14 cellular contexts compared by ENCODE assay signal in the genomic region with DNA sequence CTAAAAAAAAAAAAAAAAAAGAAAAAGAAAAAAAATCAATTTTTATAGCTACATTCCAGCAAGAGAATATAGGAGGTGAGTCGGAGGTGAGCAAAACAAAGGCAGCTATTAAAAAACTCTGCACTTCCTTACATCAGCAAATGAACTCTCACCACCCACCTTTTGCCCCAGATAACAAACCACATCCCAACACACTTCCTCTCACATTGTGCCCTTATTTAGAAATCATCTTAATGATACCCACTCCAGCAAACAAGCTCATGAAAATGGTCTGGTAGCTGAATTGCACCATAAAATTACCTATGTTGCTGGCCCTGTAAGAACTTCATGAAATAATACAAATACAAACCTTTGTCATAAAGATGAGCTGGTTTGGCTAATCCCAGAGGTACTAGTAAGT.
DNase-seq lines count a peak whose midpoint lies in the region; ATAC-seq and TF ChIP-seq lines count a peak whose summit lies in the region.
"Had no signal": no experiment of that assay in that cellular context is flagged by ENCODE, and none has a peak within 500 bp of the region (broad histone marks: within the 10 kb centered on the region; RNA-seq: fewer than 3 reads in every experiment).

No MANE protein-coding gene starts in this region.

- peaks cover 76% of the 10 kb centered on the region for H3K4me1 ChIP-seq in PC-9 (replicated peaks; ENCODE audit: insufficient read depth)
- H3K4me1 ChIP-seq: psoas muscle had no signal

- POLR2A ChIA-PET in PC-9 (lab: Charles Lee; ENCODE audit: unreplicated experiment), result interaction anchor here (0.6 kb wide), 1 partner anchor 40 kb away, joined by 25 read pairs; no protein-coding TSS in a partner anchor

- ATAC-seq in GM21515 (IDR thresholded peaks at IDR 0.05; ENCODE audit: unreplicated experiment), result no peak
- ATAC-seq: psoas muscle had no signal

- H3K4me1 Mint-ChIP-seq in dendritic cell treated with granulocyte-macrophage colony-stimulating factor and Interleukin-4, amounts not matched to agents 40 ng/mL and 50 ng/mL, for 4 days (ENCODE audit: low read depth), result peaks cover 42% of the 10 kb centered on the region

- H3K36me3 ChIP-seq in PC-9 (ENCODE audit: low read depth), result peaks cover 30% of the 10 kb centered on the region
- H3K36me3 ChIP-seq: breast epithelium had no signal

- CTCF ChIA-PET in PC-9 (lab: Charles Lee), result interaction anchor here (0.6 to 0.9 kb wide), 4 partner anchors 9 to 198 kb away, joined by 3 to 4 read pairs (median 4); no protein-coding TSS in a partner anchor

- TF ChIP-seq CTCF in PC-9 (conservative IDR thresholded peaks at IDR 0.05), result no peak

- peaks cover 50% of the 10 kb centered on the region for H3K36me3 Mint-ChIP-seq in dendritic cell treated with granulocyte-macrophage colony-stimulating factor and Interleukin-4, amounts not matched to agents 40 ng/mL and 50 ng/mL, for 4 days (ENCODE audit: low read depth)

- H3K79me2 ChIP-seq in PC-9 (ENCODE audit: low read depth), result no peaks in the 10 kb centered on the region

- no peaks in the 10 kb centered on the region for H4K20me1 ChIP-seq in PC-9 (ENCODE audit: insufficient read depth)

- no peaks in the 10 kb centered on the region for H3K27me3 Mint-ChIP-seq in dendritic cell treated with granulocyte-macrophage colony-stimulating factor and Interleukin-4, amounts not matched to agents 40 ng/mL and 50 ng/mL, for 4 days
- H3K27me3 Mint-ChIP-seq: IgD-negative memory B cell had no signal

- H3K4me3 ChIP-seq in PC-9, result no peak overlapping the region
- H3K4me3 ChIP-seq: breast epithelium, psoas muscle, stomach had no signal

- intact Hi-C loops in PC-9 (cut with micrococcal nuclease; ENCODE audit: unreplicated experiment), result no loop called here
- intact Hi-C loops in dendritic cell treated with granulocyte-macrophage colony-stimulating factor and Interleukin-4, amounts not matched to agents 40 ng/mL and 50 ng/mL, for 4 days (cut with micrococcal nuclease), result loop anchor here (2.0 kb wide), 1 partner anchor 83 kb away; a partner anchor contains a TSS

- peak overlapping the region; percentile 43 for H3K4me2 ChIP-seq in PC-9

- DNase-seq in stimulated activated CD4-positive, alpha-beta T cell treated with anti-CD3 and anti-CD28 coated beads, Interleukin-4, amount 100 ng/mL, for 24 hours, result peak; percentile 27
- no peak for DNase-seq in stimulated activated CD4-positive, alpha-beta T cell treated with anti-CD3 and anti-CD28 coated beads, Interleukin-12 subunit alpha, Interleukin-12 subunit beta, amount 100 ng/mL, for 4 hours
- DNase-seq in PC-9 (peak in 1 of 2 experiments; percentile 91), anterior cingulate cortex (lab: John Stamatoyannopoulos, UW) (no peak), NCI-H2171 (lab: John Stamatoyannopoulos, UW) (no peak), mucosa of gallbladder (ENCODE audit: low spot score) (no peak)
- DNase-seq: hypothalamus, psoas muscle, SHP77 treated with DMSO at 0.1 percent for 48 hours, stomach had no signal

- H2AFZ ChIP-seq in PC-9, result no peak overlapping the region

- no peaks in the 10 kb centered on the region for H3K27me3 ChIP-seq in PC-9 (ENCODE audit: insufficient read depth, low read depth)
- H3K27me3 ChIP-seq: breast epithelium, stomach had no signal

- H3K9me3 Mint-ChIP-seq in dendritic cell treated with granulocyte-macrophage colony-stimulating factor and Interleukin-4, amounts not matched to agents 40 ng/mL and 50 ng/mL, for 4 days, result no peaks in the 10 kb centered on the region
- H3K9me3 Mint-ChIP-seq: IgD-negative memory B cell had no signal

- peak overlapping the region; percentile 83 for H3K27ac ChIP-seq in PC-9
- H3K27ac ChIP-seq: psoas muscle had no signal

- H3K9me2 ChIP-seq in PC-9 (ENCODE audit: insufficient read depth), result no peaks in the 10 kb centered on the region

- no peak overlapping the region for H3K4me3 Mint-ChIP-seq in dendritic cell treated with granulocyte-macrophage colony-stimulating factor and Interleukin-4, amounts not matched to agents 40 ng/mL and 50 ng/mL, for 4 days

- H3F3A ChIP-seq in PC-9 (ENCODE audit: insufficient read depth, low read depth), result peaks cover 51% of the 10 kb centered on the region

- H3K9me3 ChIP-seq in PC-9 (ENCODE audit: insufficient read depth, low read depth), result no peaks in the 10 kb centered on the region
- H3K9me3 ChIP-seq: breast epithelium, psoas muscle, stomach had no signal

- H3K27ac Mint-ChIP-seq in dendritic cell treated with granulocyte-macrophage colony-stimulating factor and Interleukin-4, amounts not matched to agents 40 ng/mL and 50 ng/mL, for 4 days, result peak overlapping the region; percentile 32

- no TSS peak for BruUV-seq in PC-9 (replicated peaks; lab: Mats Ljungman, UMichigan)
